In genomic region chr22:45163074-45163416, GRCh38 we compare ENCODE assay signal across 8 cellular contexts. TPM values are rescaled to one million over a fixed set of nuclear protein-coding genes. Genes with fewer than 3 reads are reported as not detected.
DNase-seq lines count a peak whose midpoint lies in the region; ATAC-seq and TF ChIP-seq lines count a peak whose summit lies in the region.

No MANE protein-coding gene starts in this region.

- peak overlapping the region; percentile 92 for H3K4me3 Mint-ChIP-seq in central memory CD8-positive, alpha-beta T cell

- DNase-seq in NCI-H2171 (lab: John Stamatoyannopoulos, UW) (peak; percentile 41), left lobe of liver (ENCODE audit: low spot score) (no peak), suprapubic skin (ENCODE audit: low spot score in 2 of 2) (no peak), NCI-H774 (lab: John Stamatoyannopoulos, UW) (no peak), activated gamma-delta T cell (lab: John Stamatoyannopoulos, UW) (no peak)
- no peak for DNase-seq in central memory CD8-positive, alpha-beta T cell (ENCODE audit: low spot score in 2 of 2)

- H3K4me1 Mint-ChIP-seq in central memory CD8-positive, alpha-beta T cell, result peaks cover 46% of the 10 kb centered on the region

- peak overlapping the region; percentile 95 for H3K4me3 ChIP-seq in BLaER1
- peak overlapping the region; percentile 65 for H3K4me3 ChIP-seq in suprapubic skin

- H3K9me3 Mint-ChIP-seq in central memory CD8-positive, alpha-beta T cell, result no peaks in the 10 kb centered on the region

- TF ChIP-seq EP300 in suprapubic skin (IDR thresholded peaks at IDR 0.05), result no peak

- WGBS in suprapubic skin, result 21% methylated on average over 11 of the region's 11 CpGs

- H3K4me1 ChIP-seq in BLaER1, result peaks cover 68% of the 10 kb centered on the region
- H3K4me1 ChIP-seq in suprapubic skin, result peaks cover 74% of the 10 kb centered on the region

- peaks cover 36% of the 10 kb centered on the region for H4K20me1 ChIP-seq in BLaER1

- ATAC-seq in GM19452 (IDR thresholded peaks at IDR 0.05; ENCODE audit: unreplicated experiment) (peak; percentile 13), left lobe of liver (peak; percentile 42)
- peak; percentile 40 for ATAC-seq in central memory CD8-positive, alpha-beta T cell (replicated peaks; ENCODE audit: extremely low read depth, poor library complexity, severe bottlenecking)

- H3K9ac ChIP-seq in BLaER1, result peak overlapping the region; percentile 96

- H3K27me3 ChIP-seq in BLaER1, result no peaks in the 10 kb centered on the region
- H3K27me3 ChIP-seq in suprapubic skin, result no peaks in the 10 kb centered on the region

- peak overlapping the region; percentile 92 for H3K27ac Mint-ChIP-seq in central memory CD8-positive, alpha-beta T cell (ENCODE audit: low read depth)

- H3K27me3 Mint-ChIP-seq in central memory CD8-positive, alpha-beta T cell, result no peaks in the 10 kb centered on the region

- peaks cover 28% of the 10 kb centered on the region for H3K36me3 Mint-ChIP-seq in central memory CD8-positive, alpha-beta T cell (ENCODE audit: insufficient read depth)

- TF ChIP-seq CTCF in suprapubic skin (IDR thresholded peaks at IDR 0.05), result no peak

- H3K4me2 ChIP-seq in BLaER1, result peak overlapping the region; percentile 98

- peak overlapping the region; percentile 87 for H3K27ac ChIP-seq in BLaER1
- H3K27ac ChIP-seq in suprapubic skin, result peak overlapping the region; percentile 93

- TF ChIP-seq POLR2A in suprapubic skin (IDR thresholded peaks at IDR 0.05), result no peak

- H3K9me3 ChIP-seq in BLaER1, result no peaks in the 10 kb centered on the region
- H3K9me3 ChIP-seq in suprapubic skin, result no peaks in the 10 kb centered on the region

- peaks cover 25% of the 10 kb centered on the region for H3K36me3 ChIP-seq in BLaER1
- no peaks in the 10 kb centered on the region for H3K36me3 ChIP-seq in suprapubic skin

RNA-seq across cellular contexts. Expression of gene NUP50, which starts 0.7 kb away (rescaled TPM):
- total RNA-seq in left lobe of liver (31.7 TPM), suprapubic skin (10 to 100 TPM; 44.2 to 74.0 (median 64.0) TPM)
